8 cellular contexts compared by ENCODE assay signal in the genomic region with DNA sequence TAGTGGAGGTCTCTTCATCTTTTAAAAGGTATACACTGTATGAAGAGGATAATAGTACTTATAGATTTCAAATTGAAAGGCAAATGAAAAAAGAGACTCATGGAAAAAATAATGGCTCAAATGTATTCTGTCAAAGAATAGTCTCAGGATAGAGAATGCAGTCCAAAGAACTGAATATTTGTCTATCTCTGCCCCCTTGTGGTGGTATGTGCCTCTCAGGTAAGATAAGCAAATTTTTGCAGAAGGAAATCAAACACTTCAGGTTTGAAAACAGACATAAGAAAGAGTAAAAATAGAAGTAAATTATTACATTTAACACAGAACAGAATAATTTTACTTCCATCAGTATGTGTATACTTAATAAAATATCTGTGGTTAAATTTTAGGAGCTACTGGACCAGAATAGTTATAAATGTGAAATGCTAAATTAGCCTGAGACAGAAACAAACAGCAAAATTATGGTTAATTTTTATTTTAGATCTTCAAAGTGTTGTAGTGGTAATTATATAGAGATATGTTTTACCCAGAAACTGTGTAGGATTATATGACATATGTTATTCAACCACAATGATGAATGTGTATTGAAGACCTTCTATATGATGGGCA.
A peak's percentile ranks its signal among the peaks of the same experiment; 100 is the strongest.
DNase-seq lines count a peak whose midpoint lies in the region; ATAC-seq and TF ChIP-seq lines count a peak whose summit lies in the region.

No MANE protein-coding gene starts in this region.

- no peak overlapping the region for H3K27ac Mint-ChIP-seq in GM23338

- H3F3A ChIP-seq in GM23338 (replicated peaks; ENCODE audit: low read depth) = no peaks in the 10 kb centered on the region
- H3F3A ChIP-seq in SU-DHL-6 (ENCODE audit: insufficient read depth) = no peaks in the 10 kb centered on the region

- no peaks in the 10 kb centered on the region for H3K4me1 Mint-ChIP-seq in GM23338

- H3K9ac ChIP-seq in SU-DHL-6 (ENCODE audit: low read length) = no peak overlapping the region

- no peaks in the 10 kb centered on the region for H4K20me1 ChIP-seq in GM23338 (replicated peaks; ENCODE audit: insufficient read depth)
- H4K20me1 ChIP-seq in SU-DHL-6 (ENCODE audit: low read depth, low read length) = no peaks in the 10 kb centered on the region

- no peaks in the 10 kb centered on the region for H3K27me3 Mint-ChIP-seq in GM23338 (ENCODE audit: insufficient read depth, low read depth, poor library complexity)

- H3K4me2 ChIP-seq in GM23338 (no peak overlapping the region), SU-DHL-6 (ENCODE audit: low read depth, low read length, poor library complexity, severe bottlenecking) (no peak overlapping the region)

- H3K36me3 ChIP-seq in GM23338 (ENCODE audit: insufficient read depth) (no peaks in the 10 kb centered on the region), SU-DHL-6 (ENCODE audit: low read length) (no peaks in the 10 kb centered on the region)

- H3K9me2 ChIP-seq in GM23338 (ENCODE audit: insufficient read depth) (no peaks in the 10 kb centered on the region), SU-DHL-6 (replicated peaks; ENCODE audit: insufficient read depth, low read length) (no peaks in the 10 kb centered on the region)

- no peak overlapping the region for H3K27ac ChIP-seq in GM23338 (ENCODE audit: low read depth)
- H3K27ac ChIP-seq in SU-DHL-6 (ENCODE audit: low read depth, low read length) = no peak overlapping the region

- H3K9me3 Mint-ChIP-seq in GM23338 = peaks cover 7% of the 10 kb centered on the region; the same call in 1 of the 3 replicates

- H3K4me3 Mint-ChIP-seq in GM23338 = no peak overlapping the region

- no peak overlapping the region for H2AFZ ChIP-seq in GM23338
- H2AFZ ChIP-seq in SU-DHL-6 (ENCODE audit: low read depth, low read length, severe bottlenecking) = no peak overlapping the region

- H3K27me3 ChIP-seq in GM23338 (ENCODE audit: insufficient read depth) (no peaks in the 10 kb centered on the region), SU-DHL-6 (ENCODE audit: low read length) (no peaks in the 10 kb centered on the region)

- TF ChIP-seq CTCF in GM23338 (conservative IDR thresholded peaks at IDR 0.05; ENCODE audit: low read depth in 2 of 2) = peak; percentile 77 to 95
- peak; percentile 77 for TF ChIP-seq CTCF in SU-DHL-6 (IDR thresholded peaks at IDR 0.05; ENCODE audit: insufficient read depth, low read length, poor library complexity, severe bottlenecking)

- H3K4me3 ChIP-seq in GM23338 (no peak overlapping the region), SU-DHL-6 (ENCODE audit: insufficient read depth, low read length, poor library complexity, severe bottlenecking) (no peak overlapping the region)

- H3K36me3 Mint-ChIP-seq in GM23338 (ENCODE audit: low read depth) = no peaks in the 10 kb centered on the region; the same call in 2 of the 3 replicates

- H3K4me1 ChIP-seq in GM23338 (ENCODE audit: insufficient read depth) = no peaks in the 10 kb centered on the region

- H3K9me3 ChIP-seq in SU-DHL-6 (ENCODE audit: insufficient read depth, low read length) = no peaks in the 10 kb centered on the region

- ATAC-seq in GM23338 = peak; percentile 54

- DNase-seq in activated T-cell treated with anti-CD3 and anti-CD28 coated beads for 4 hours = peak; percentile 8
- DNase-seq in activated T-cell treated with anti-CD3 and anti-CD28 coated beads, Interleukin-2, amount 50 U/mL, for 1 hour = no peak
- peak; percentile 87 for DNase-seq in GM23338 (ENCODE audit: low spot score)
- DNase-seq in NCI-H1105 (lab: John Stamatoyannopoulos, UW) = peak; percentile 78
- DNase-seq in epidermal melanocyte (ENCODE audit: insufficient read length, low spot score) = peak; percentile 44
- DNase-seq in middle frontal gyrus (ENCODE audit: extremely low spot score, low spot score) = peak; percentile 45
- DNase-seq in GF-D8 (lab: John Stamatoyannopoulos, UW) = no peak

- H3K79me2 ChIP-seq in GM23338 (replicated peaks; ENCODE audit: insufficient read depth) (no peaks in the 10 kb centered on the region), SU-DHL-6 (ENCODE audit: insufficient read depth, low read length) (no peaks in the 10 kb centered on the region)

TF ChIP-seq in GM23338, 12 proteins besides CTCF, POLR2A, EP300 and RAD21 (continues in another document):
- no peak for TF ChIP-seq ZNF331 (CRISPR knock-in tag; IDR thresholded peaks at IDR 0.05; ENCODE audit: low read depth)
- TF ChIP-seq, protein P1, sequence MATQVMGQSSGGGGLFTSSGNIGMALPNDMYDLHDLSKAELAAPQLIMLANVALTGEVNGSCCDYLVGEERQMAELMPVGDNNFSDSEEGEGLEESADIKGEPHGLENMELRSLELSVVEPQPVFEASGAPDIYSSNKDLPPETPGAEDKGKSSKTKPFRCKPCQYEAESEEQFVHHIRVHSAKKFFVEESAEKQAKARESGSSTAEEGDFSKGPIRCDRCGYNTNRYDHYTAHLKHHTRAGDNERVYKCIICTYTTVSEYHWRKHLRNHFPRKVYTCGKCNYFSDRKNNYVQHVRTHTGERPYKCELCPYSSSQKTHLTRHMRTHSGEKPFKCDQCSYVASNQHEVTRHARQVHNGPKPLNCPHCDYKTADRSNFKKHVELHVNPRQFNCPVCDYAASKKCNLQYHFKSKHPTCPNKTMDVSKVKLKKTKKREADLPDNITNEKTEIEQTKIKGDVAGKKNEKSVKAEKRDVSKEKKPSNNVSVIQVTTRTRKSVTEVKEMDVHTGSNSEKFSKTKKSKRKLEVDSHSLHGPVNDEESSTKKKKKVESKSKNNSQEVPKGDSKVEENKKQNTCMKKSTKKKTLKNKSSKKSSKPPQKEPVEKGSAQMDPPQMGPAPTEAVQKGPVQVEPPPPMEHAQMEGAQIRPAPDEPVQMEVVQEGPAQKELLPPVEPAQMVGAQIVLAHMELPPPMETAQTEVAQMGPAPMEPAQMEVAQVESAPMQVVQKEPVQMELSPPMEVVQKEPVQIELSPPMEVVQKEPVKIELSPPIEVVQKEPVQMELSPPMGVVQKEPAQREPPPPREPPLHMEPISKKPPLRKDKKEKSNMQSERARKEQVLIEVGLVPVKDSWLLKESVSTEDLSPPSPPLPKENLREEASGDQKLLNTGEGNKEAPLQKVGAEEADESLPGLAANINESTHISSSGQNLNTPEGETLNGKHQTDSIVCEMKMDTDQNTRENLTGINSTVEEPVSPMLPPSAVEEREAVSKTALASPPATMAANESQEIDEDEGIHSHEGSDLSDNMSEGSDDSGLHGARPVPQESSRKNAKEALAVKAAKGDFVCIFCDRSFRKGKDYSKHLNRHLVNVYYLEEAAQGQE (IDR thresholded peaks at IDR 0.05; ENCODE audit: unreplicated experiment) = no peak
- TF ChIP-seq CREB1 (CRISPR knock-in tag; IDR thresholded peaks at IDR 0.05; ENCODE audit: low read depth) = no peak
- TF ChIP-seq, protein P2, sequence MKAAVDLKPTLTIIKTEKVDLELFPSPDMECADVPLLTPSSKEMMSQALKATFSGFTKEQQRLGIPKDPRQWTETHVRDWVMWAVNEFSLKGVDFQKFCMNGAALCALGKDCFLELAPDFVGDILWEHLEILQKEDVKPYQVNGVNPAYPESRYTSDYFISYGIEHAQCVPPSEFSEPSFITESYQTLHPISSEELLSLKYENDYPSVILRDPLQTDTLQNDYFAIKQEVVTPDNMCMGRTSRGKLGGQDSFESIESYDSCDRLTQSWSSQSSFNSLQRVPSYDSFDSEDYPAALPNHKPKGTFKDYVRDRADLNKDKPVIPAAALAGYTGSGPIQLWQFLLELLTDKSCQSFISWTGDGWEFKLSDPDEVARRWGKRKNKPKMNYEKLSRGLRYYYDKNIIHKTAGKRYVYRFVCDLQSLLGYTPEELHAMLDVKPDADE (IDR thresholded peaks at IDR 0.05) = no peak
- TF ChIP-seq NANOG (IDR thresholded peaks at IDR 0.05; ENCODE audit: borderline replicate concordance) = no peak
- no peak for TF ChIP-seq ZNF114 (CRISPR knock-in tag; IDR thresholded peaks at IDR 0.05)
- TF ChIP-seq JUNB (IDR thresholded peaks at IDR 0.05; ENCODE audit: unreplicated experiment) = no peak

Comparison
In these comparisons a context has a peak if more than half of its experiments do, and no peak if none do; other contexts are left out.
1. DNase-seq: peak in activated T-cell treated with anti-CD3 and anti-CD28 coated beads for 4 hours (single experiment), GM23338 (single experiment), NCI-H1105 (single experiment), epidermal melanocyte (single experiment) and middle frontal gyrus (single experiment); none in activated T-cell treated with anti-CD3 and anti-CD28 coated beads, Interleukin-2, amount 50 U/mL, for 1 hour (single experiment) and GF-D8 (single experiment).